ENCODE assay signal across 8 cellular contexts in genomic region chr19:55643733-55644116, GRCh38. TPM values are rescaled to one million over a fixed set of nuclear protein-coding genes. Genes with fewer than 3 reads are reported as not detected.
DNase-seq lines count a peak whose midpoint lies in the region; ATAC-seq and TF ChIP-seq lines count a peak whose summit lies in the region.

No MANE protein-coding gene starts in this region.

- intact Hi-C loops in mucosa of descending colon (cut with DNase I, micrococcal nuclease) = no loop called here

- H3K4me1 ChIP-seq in ACC112 (ENCODE audit: control insufficient read depth, insufficient read depth, low read length, unreplicated experiment) = peaks cover 9% of the 10 kb centered on the region
- peaks cover 34% of the 10 kb centered on the region for H3K4me1 ChIP-seq in mucosa of descending colon (ENCODE audit: low read depth)

- peaks cover 33% of the 10 kb centered on the region for H3K79me2 ChIP-seq in ACC112 (ENCODE audit: control insufficient read depth, insufficient read depth, low read length, unreplicated experiment)

- H3K36me3 ChIP-seq in ACC112 (ENCODE audit: insufficient read depth, low read length) (no peaks in the 10 kb centered on the region; the same call in 1 of the 2 replicates), mucosa of descending colon (ENCODE audit: low read depth) (no peaks in the 10 kb centered on the region)

- H3K27me3 ChIP-seq in ACC112 (ENCODE audit: insufficient read depth, low read length) = no peaks in the 10 kb centered on the region

- no peak for TF ChIP-seq CTCF in cardiac fibroblast (IDR thresholded peaks at IDR 0.05; ENCODE audit: low read depth, low read length)
- TF ChIP-seq CTCF in mucosa of descending colon (IDR thresholded peaks at IDR 0.05) = no peak

- no peaks in the 10 kb centered on the region for H3K9me3 ChIP-seq in mucosa of descending colon

- no peak overlapping the region for H2AFZ ChIP-seq in ACC112 (ENCODE audit: low read length, unreplicated experiment)

- H3K27ac ChIP-seq in ACC112 (ENCODE audit: low read depth, low read length) = 0 out of 2 replicates have a peak overlapping the region, but pooled peaks have one; percentile 29

- no peak for ATAC-seq in mucosa of descending colon
- no peak for ATAC-seq in HG02759 (IDR thresholded peaks at IDR 0.05; ENCODE audit: unreplicated experiment)
- ATAC-seq in HG02884 (IDR thresholded peaks at IDR 0.05; ENCODE audit: unreplicated experiment) = no peak
- no peak for ATAC-seq in HG02642 (IDR thresholded peaks at IDR 0.05; ENCODE audit: poor library complexity, unreplicated experiment)

- H3K4me3 ChIP-seq in ACC112 (ENCODE audit: low read depth, low read length) = peak overlapping the region; percentile 96
- H3K4me3 ChIP-seq in Jurkat, Clone E6-1 (ENCODE audit: low read length) = peak overlapping the region; percentile 92
- peak overlapping the region; percentile 81 to 88 for H3K4me3 ChIP-seq in cardiac fibroblast (replicated peaks in 1 of 2; ENCODE audit: low read depth in 2 of 2, low read length in 2 of 2)
- H3K4me3 ChIP-seq in mucosa of descending colon = peak overlapping the region; percentile 68

- DNase-seq in Jurkat, Clone E6-1 (ENCODE audit: low read depth, low spot score) = no peak
- DNase-seq in cardiac fibroblast (ENCODE audit: low read depth in 2 of 2) (no peak), mucosa of descending colon (peak; percentile 26 to 61 (median 58)), SHP77 treated with DMSO at 0.1 percent for 48 hours (lab: John Stamatoyannopoulos, UW) (no peak)

RNA-seq across cellular contexts. Expression of gene ZNF581, which starts 0.3 kb away (rescaled TPM):
- 26.5 TPM for polyA plus RNA-seq in Jurkat, Clone E6-1 (2012; ENCODE audit: insufficient read depth, insufficient read length)
- total RNA-seq in mucosa of descending colon = 10 to 100 TPM; 15.2 to 22.5 (median 20.1) TPM

RNA-seq across cellular contexts. Expression of gene ZNF580, which starts 2.9 kb away (rescaled TPM):
- 26.3 TPM for polyA plus RNA-seq in Jurkat, Clone E6-1 (2012; ENCODE audit: insufficient read depth, insufficient read length)
- 10 to 100 TPM; 29.6 to 46.0 (median 31.6) TPM for total RNA-seq in mucosa of descending colon

RNA-seq across cellular contexts. Expression of gene CCDC106, which starts 4.3 kb away (rescaled TPM):
- polyA plus RNA-seq in Jurkat, Clone E6-1 (2012; ENCODE audit: insufficient read depth, insufficient read length) = 2.6 TPM
- total RNA-seq in mucosa of descending colon = 10 to 100 TPM in 1 of 3 donors, 1 to 10 TPM in 2; 5.5 to 14.8 (median 6.3) TPM

RNA-seq across cellular contexts. Expression of gene U2AF2, which starts 11.1 kb away (rescaled TPM):
- 313 TPM for polyA plus RNA-seq in Jurkat, Clone E6-1 (2012; ENCODE audit: insufficient read depth, insufficient read length)
- total RNA-seq in mucosa of descending colon = 100 to 1,000 TPM; 162 to 194 (median 163) TPM

RNA-seq across cellular contexts. Expression of gene ZNF784, which starts 19.4 kb away (rescaled TPM):
- 11.2 TPM for polyA plus RNA-seq in Jurkat, Clone E6-1 (2012; ENCODE audit: insufficient read depth, insufficient read length)
- 10 to 100 TPM in 2 of 3 donors, 1 to 10 TPM in 1; 8.7 to 13.8 (median 10.1) TPM for total RNA-seq in mucosa of descending colon

Comparison
In these comparisons a context has a peak if more than half of its experiments do, and no peak if none do; other contexts are left out.
1. DNase-seq: peak in mucosa of descending colon (3 of 3); none in Jurkat, Clone E6-1 (single experiment), cardiac fibroblast (0 of 2) and SHP77 treated with DMSO at 0.1 percent for 48 hours (single experiment).
2. Peak in every context shown above with its lines, with median percentiles within 50 percentile points of each other: H3K4me3 ChIP-seq.